23 cellular contexts compared by ENCODE assay signal in genomic region chr3:129254536-129255230, GRCh38.
"Had no signal": no experiment of that assay in that cellular context is flagged by ENCODE, and none has a peak within 500 bp of the region (broad histone marks: within the 10 kb centered on the region; RNA-seq: fewer than 3 reads in every experiment).

No MANE protein-coding gene starts in this region.

- DNase-seq: activated CD4-positive, alpha-beta T cell treated with anti-CD3 and anti-CD28 coated beads, Interleukin-2, amount 50 U/mL, for 1 hour; activated CD4-positive, CD25-positive, alpha-beta regulatory T cell treated with anti-CD3 and anti-CD28 coated beads, Interleukin-2, amount 50 U/mL, for 72 hours; activated CD8-positive, alpha-beta T cell treated with anti-CD3 and anti-CD28 coated beads, Interleukin-2, amount 10 ng/mL, durations not matched to agents 7 days and 5 days; activated effector memory CD4-positive, alpha-beta T cell treated with Interleukin-2 at 50 U/mL for 16 hours; activated naive CD4-positive, alpha-beta T cell treated with anti-CD3 and anti-CD28 coated beads for 36 hours; activated T-cell treated with anti-CD3 and anti-CD28 coated beads, Interleukin-2, amount 50 U/mL, for 4 hours; body of pancreas; effector CD4-positive, alpha-beta T cell; gastrocnemius medialis; hippocampal formation; left ventricle myocardium superior; nucleus accumbens; small intestine; stimulated activated CD4-positive, alpha-beta T cell treated with anti-CD3 and anti-CD28 coated beads, Interleukin-2, amount 100 ng/mL, for 48 hours; stimulated activated naive CD4-positive, alpha-beta T cell treated with Interleukin-2 at 50 U/mL for 16 hours; T-helper 2 cell; trophoblast cell; uterus; WERI-Rb-1 had no signal

- H3K27me3 ChIP-seq: body of pancreas, esophagus muscularis mucosa, gastrocnemius medialis, uterus had no signal

- H3K27me3 Mint-ChIP-seq: dendritic cell treated with granulocyte-macrophage colony-stimulating factor and Interleukin-4, amounts not matched to agents 40 ng/mL and 50 ng/mL, for 4 days; natural killer cell treated with Interleukin-12 subunit alpha and Interleukin-12 subunit beta and Interleukin-15 and Interleukin-18, amount 100 ng/mL, for 72 hours had no signal

- H3K27ac ChIP-seq: body of pancreas, esophagus muscularis mucosa, gastrocnemius medialis, uterus, WERI-Rb-1 had no signal

- H3K36me3 ChIP-seq: uterus had no signal

- H3K4me3 Mint-ChIP-seq: activated CD8-positive, alpha-beta T cell treated with anti-CD3 and anti-CD28 coated beads, Interleukin-2, amount 10 ng/mL, durations not matched to agents 7 days and 5 days; activated naive CD4-positive, alpha-beta T cell treated with anti-CD3 and anti-CD28 coated beads for 36 hours; activated T-cell treated with anti-CD3 and anti-CD28 coated beads, Interleukin-2, amount 50 U/mL, for 4 hours; dendritic cell treated with granulocyte-macrophage colony-stimulating factor and Interleukin-4, amounts not matched to agents 40 ng/mL and 50 ng/mL, for 4 days; natural killer cell treated with Interleukin-12 subunit alpha and Interleukin-12 subunit beta and Interleukin-15 and Interleukin-18, amount 100 ng/mL, for 72 hours had no signal

- ATAC-seq: activated CD8-positive, alpha-beta T cell treated with anti-CD3 and anti-CD28 coated beads, Interleukin-2, amount 10 ng/mL, durations not matched to agents 7 days and 5 days; activated T-cell treated with anti-CD3 and anti-CD28 coated beads, Interleukin-2, amount 50 U/mL, for 4 hours; body of pancreas; gastrocnemius medialis; left ventricle myocardium superior; natural killer cell treated with Interleukin-12 subunit alpha and Interleukin-12 subunit beta and Interleukin-15 and Interleukin-18, amount 100 ng/mL, for 72 hours; sciatic nerve had no signal

- H3K27ac Mint-ChIP-seq: activated CD8-positive, alpha-beta T cell treated with anti-CD3 and anti-CD28 coated beads, Interleukin-2, amount 10 ng/mL, durations not matched to agents 7 days and 5 days; activated naive CD4-positive, alpha-beta T cell treated with anti-CD3 and anti-CD28 coated beads for 36 hours; dendritic cell treated with granulocyte-macrophage colony-stimulating factor and Interleukin-4, amounts not matched to agents 40 ng/mL and 50 ng/mL, for 4 days; natural killer cell treated with Interleukin-12 subunit alpha and Interleukin-12 subunit beta and Interleukin-15 and Interleukin-18, amount 100 ng/mL, for 72 hours had no signal

- H3K9me3 ChIP-seq: body of pancreas, esophagus muscularis mucosa, gastrocnemius medialis, uterus had no signal

- H3K4me3 ChIP-seq: body of pancreas, esophagus muscularis mucosa, gastrocnemius medialis, uterus had no signal
